15 cellular contexts compared by ENCODE assay signal in the genomic region with DNA sequence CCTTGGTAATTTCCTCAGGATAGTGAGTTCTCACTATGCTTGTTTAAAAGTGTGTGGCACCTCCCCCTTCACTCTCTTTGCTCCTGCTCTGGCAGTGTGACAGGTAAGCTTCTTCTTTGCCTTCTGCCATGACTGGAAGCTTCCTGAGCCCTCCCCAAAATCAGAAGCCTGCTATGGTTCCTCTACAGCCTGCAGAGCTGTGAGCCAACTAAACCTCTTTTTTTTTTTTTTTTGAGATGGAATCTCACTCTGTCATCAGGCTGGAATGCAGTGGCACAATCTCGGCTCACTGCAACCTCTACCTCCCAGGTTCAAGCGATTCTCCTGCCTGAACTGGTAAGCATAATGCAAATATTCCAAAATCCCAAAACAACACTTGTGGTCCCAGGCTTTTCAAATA.
A peak's percentile ranks its signal among the peaks of the same experiment; 100 is the strongest.
DNase-seq lines count a peak whose midpoint lies in the region; ATAC-seq and TF ChIP-seq lines count a peak whose summit lies in the region.
"Had no signal": no experiment of that assay in that cellular context is flagged by ENCODE, and none has a peak within 500 bp of the region (broad histone marks: within the 10 kb centered on the region; RNA-seq: fewer than 3 reads in every experiment).

No MANE protein-coding gene starts in this region.

- H3K27ac ChIP-seq in RWPE2 (ENCODE audit: poor library complexity, severe bottlenecking) (peak overlapping the region; percentile 17), esophagus (ENCODE audit: low read depth in 2 of 2, low read length in 1 of 2) (peak overlapping the region; percentile 57 to 90), muscle layer of duodenum (ENCODE audit: low read length) (peak overlapping the region; percentile 58)

- TF ChIP-seq CTCF in RWPE2 (IDR thresholded peaks at IDR 0.05; ENCODE audit: poor library complexity, severe bottlenecking): no peak

- H3K9me3 ChIP-seq in RWPE2 (ENCODE audit: severe bottlenecking): no peaks in the 10 kb centered on the region
- no peaks in the 10 kb centered on the region for H3K9me3 ChIP-seq in esophagus (ENCODE audit: control insufficient read depth in 2 of 2, insufficient read depth in 1 of 2, low read depth in 1 of 2, low read length in 1 of 2)
- H3K9me3 ChIP-seq in muscle layer of duodenum (ENCODE audit: control insufficient read depth in 1 of 2, low read length in 2 of 2): no peaks in the 10 kb centered on the region
- H3K9me3 ChIP-seq in HAP-1: no peaks in the 10 kb centered on the region
- H3K9me3 ChIP-seq: Peyer's patch, spleen, vagina had no signal

- H3K27me3 ChIP-seq in RWPE2 (ENCODE audit: insufficient read depth, poor library complexity, severe bottlenecking): no peaks in the 10 kb centered on the region
- H3K27me3 ChIP-seq in esophagus (ENCODE audit: control insufficient read depth in 1 of 2, insufficient read depth in 2 of 2, low read length in 2 of 2): no peaks in the 10 kb centered on the region
- no peaks in the 10 kb centered on the region for H3K27me3 ChIP-seq in muscle layer of duodenum (ENCODE audit: low read depth, low read length)
- no peaks in the 10 kb centered on the region for H3K27me3 ChIP-seq in HAP-1 (ENCODE audit: low read depth)
- H3K27me3 ChIP-seq: Peyer's patch, spleen, vagina had no signal

- peak; percentile 27 for DNase-seq in Daoy (ENCODE audit: low read depth)
- no peak for DNase-seq in RWPE2 (ENCODE audit: low spot score)
- DNase-seq in ureter (ENCODE audit: low spot score): no peak
- DNase-seq in HAP-1 (ENCODE audit: low spot score in 2 of 2): no peak
- DNase-seq: activated effector memory CD4-positive, alpha-beta T cell treated with Interleukin-2 at 50 U/mL for 16 hours; DMS79 treated with DMSO at 0.1 percent for 48 hours; naive B cell; NCI-H2171 treated with DMSO at 0.1 percent for 48 hours; spleen had no signal

- in situ Hi-C loops in HAP-1 (cut with MboI; ENCODE audit: low sequenced_read_pairs): no loop called here

- H3K4me3 ChIP-seq in RWPE2 (ENCODE audit: severe bottlenecking) (no peak overlapping the region), esophagus (ENCODE audit: low read depth in 1 of 2, low read length in 2 of 2) (no peak overlapping the region), muscle layer of duodenum (ENCODE audit: low read depth in 1 of 2, low read length in 2 of 2) (no peak overlapping the region), HAP-1 (no peak overlapping the region)
- H3K4me3 ChIP-seq: Peyer's patch, spleen, vagina had no signal

- H3K4me1 ChIP-seq in RWPE2 (ENCODE audit: insufficient read depth, poor library complexity, severe bottlenecking): peaks cover 17% of the 10 kb centered on the region
- peaks cover 7 to 8% of the 10 kb centered on the region in 2 donors for H3K4me1 ChIP-seq in esophagus (ENCODE audit: control insufficient read depth in 2 of 2, insufficient read depth in 2 of 2, low read length in 1 of 2)
- H3K4me1 ChIP-seq in muscle layer of duodenum (ENCODE audit: control insufficient read depth in 1 of 2, insufficient read depth in 2 of 2, low read length in 2 of 2): peaks cover 19 to 47% of the 10 kb centered on the region in 2 donors
- H3K4me1 ChIP-seq in HAP-1: no peaks in the 10 kb centered on the region

- peak; percentile 20; the same call in 1 of the 3 replicates for ATAC-seq in RWPE2 (ENCODE audit: low read depth)
- no peak for ATAC-seq in HG03378 (IDR thresholded peaks at IDR 0.05; ENCODE audit: unreplicated experiment)
- no peak for ATAC-seq in HG02981 (IDR thresholded peaks at IDR 0.05; ENCODE audit: unreplicated experiment)

- H3K36me3 ChIP-seq in RWPE2 (ENCODE audit: low read depth) (no peaks in the 10 kb centered on the region), esophagus (ENCODE audit: control insufficient read depth in 2 of 2, insufficient read depth in 2 of 2, low read length in 1 of 2) (no peaks in the 10 kb centered on the region), muscle layer of duodenum (ENCODE audit: control insufficient read depth in 1 of 2, insufficient read depth in 2 of 2, low read length in 2 of 2) (no peaks in the 10 kb centered on the region), HAP-1 (replicated peaks) (no peaks in the 10 kb centered on the region)
- H3K36me3 ChIP-seq: Peyer's patch, spleen, vagina had no signal

- WGBS in esophagus, 2 donors: 23 to 35% methylated on average over 2 of the region's 2 CpGs

Comparison
In these comparisons a context has a peak if more than half of its experiments do, and no peak if none do; other contexts are left out.
1. H3K27ac ChIP-seq: peak in every context shown above with its lines; median percentile 74 in esophagus; 58 in muscle layer of duodenum; 17 in RWPE2.